8 cellular contexts compared by ENCODE assay signal in genomic region chrX:101408530-101408836, GRCh38. TPM values are rescaled to one million over a fixed set of nuclear protein-coding genes. Genes with fewer than 3 reads are reported as not detected.
DNase-seq lines count a peak whose midpoint lies in the region; ATAC-seq, FAIRE-seq and TF ChIP-seq lines count a peak whose summit lies in the region.

No MANE protein-coding gene starts in this region.

- WGBS in H1 (ENCODE audit: extremely low coverage in 1 of 2, insufficient coverage in 1 of 2, insufficient read length in 1 of 2, insufficient replicate concordance in 2 of 2, low coverage in 1 of 2, low lambda C conversion rate in 2 of 2, missing lambda C conversion rate in 1 of 2), 2 experiments, result 0% methylated on average over 2 of the region's 8 CpGs; no CpG with 5 or more reads in 1 of the 2 experiments

- H3K4me1 ChIP-seq in Loucy (ENCODE audit: insufficient read depth, low read length, poor library complexity, severe bottlenecking), result peaks cover 6% of the 10 kb centered on the region
- H3K4me1 ChIP-seq in H1 (replicated peaks in 1 of 4; ENCODE audit: control insufficient read depth in 3 of 4, insufficient read depth in 4 of 4, low read length in 3 of 4), result no peaks in the 10 kb centered on the region; a peak in 1 of 7 replicates
- H3K4me1 ChIP-seq in neuron (ENCODE audit: insufficient read depth, low read length), result peaks cover 7% of the 10 kb centered on the region

- H3K9me2 ChIP-seq in Loucy (replicated peaks; ENCODE audit: low read depth, low read length), result no peaks in the 10 kb centered on the region

- H3K23me2 ChIP-seq in H1 (ENCODE audit: low read depth, low read length), result peaks cover 4% of the 10 kb centered on the region; the same call in 1 of the 2 replicates

- peak overlapping the region; percentile 83; the same call in 1 of the 2 replicates for H4K8ac ChIP-seq in H1 (ENCODE audit: extremely low read depth, insufficient read depth, low read length)

- H2BK15ac ChIP-seq in H1 (ENCODE audit: low read length), result no peak overlapping the region

- H3K36me3 ChIP-seq in Loucy (ENCODE audit: insufficient read depth, low read length), result peaks cover 13% of the 10 kb centered on the region; the same call in 1 of the 2 replicates
- H3K36me3 ChIP-seq in H1 (ENCODE audit: control insufficient read depth in 2 of 4, insufficient read depth in 4 of 4, low read length in 3 of 4), result peaks cover 0 to 14% (median 7%) of the 10 kb centered on the region in 4 experiments; a peak in 5 of 8 replicates
- H3K36me3 ChIP-seq in neuron (ENCODE audit: insufficient read depth, low read length), result peaks cover 15% of the 10 kb centered on the region

- no peak overlapping the region for H2BK20ac ChIP-seq in H1 (ENCODE audit: low read length)

- H2BK5ac ChIP-seq in H1 (ENCODE audit: low read depth, low read length), result peak overlapping the region; percentile 90; the same call in 1 of the 2 replicates

- H3K14ac ChIP-seq in H1 (ENCODE audit: insufficient read length), result no peak overlapping the region

- H4K20me1 ChIP-seq in Loucy (ENCODE audit: insufficient read depth, low read length, poor library complexity, severe bottlenecking) (peaks cover 16% of the 10 kb centered on the region), H1 (replicated peaks in 1 of 2; ENCODE audit: control insufficient read depth in 1 of 2, insufficient read depth in 2 of 2, low read length in 2 of 2) (peaks cover 0 to 2% of the 10 kb centered on the region in 2 experiments)

- FAIRE-seq in H1 (lab: Jason Lieb, UNC) (no peak), D721Med (lab: Jason Lieb, UNC) (no peak)

- peak; percentile 27 for ATAC-seq in GM18519 (IDR thresholded peaks at IDR 0.05; ENCODE audit: low FRiP score, unreplicated experiment)
- no peak for ATAC-seq in HG03175 (IDR thresholded peaks at IDR 0.05; ENCODE audit: unreplicated experiment)

- H3K4me3 ChIP-seq in Loucy (ENCODE audit: low read length, poor library complexity, severe bottlenecking) (peak overlapping the region; percentile 95), H1 (ENCODE audit: extremely low read depth in 1 of 4, insufficient read depth in 2 of 4, low read depth in 3 of 4, low read length in 4 of 4) (peak overlapping the region; percentile 60 to 98 (median 92)), neuron (ENCODE audit: low read length) (peak overlapping the region; percentile 82)

- H3K4ac ChIP-seq in H1 (replicated peaks; ENCODE audit: insufficient read length, low read depth, low read length), result no peak overlapping the region

- DNase-seq in H1 (ENCODE audit: low read depth in 1 of 2, low spot score in 2 of 2) (no peak), D721Med (ENCODE audit: insufficient read length, low spot score) (no peak), medulla oblongata (ENCODE audit: extremely low spot score) (no peak), SIG-M5 treated with dmso at 0.1 percent for 504 hours (lab: John Stamatoyannopoulos, UW; ENCODE audit: unreplicated experiment) (no peak)

- H3K9ac ChIP-seq in Loucy (ENCODE audit: low read depth, low read length, poor library complexity, severe bottlenecking), result peak overlapping the region; percentile 86
- H3K9ac ChIP-seq in H1 (replicated peaks in 1 of 4; ENCODE audit: extremely low read depth in 1 of 4, low read depth in 3 of 4, low read length in 3 of 4), result peak overlapping the region; percentile 69 to 99 (median 93)

- H4K91ac ChIP-seq in H1 (replicated peaks; ENCODE audit: insufficient read length, low read length), result no peak overlapping the region

- H3K27me3 ChIP-seq in Loucy (ENCODE audit: insufficient read depth, low read length, poor library complexity, severe bottlenecking) (no peaks in the 10 kb centered on the region), H1 (replicated peaks in 1 of 4; ENCODE audit: control insufficient read depth in 3 of 4, extremely low read depth in 1 of 4, insufficient read depth in 3 of 4, low read length in 3 of 4) (no peaks in the 10 kb centered on the region), neuron (ENCODE audit: insufficient read depth, low read length) (no peaks in the 10 kb centered on the region)

- H3K4me2 ChIP-seq in Loucy (ENCODE audit: low read depth, low read length, poor library complexity, severe bottlenecking), result peak overlapping the region; percentile 81
- H3K4me2 ChIP-seq in H1 (ENCODE audit: insufficient read depth in 1 of 2, low read depth in 2 of 2, low read length in 2 of 2), result peak overlapping the region; percentile 67 to 72

- no peak overlapping the region for H3K18ac ChIP-seq in H1 (ENCODE audit: extremely low read depth, low read length)

- peak overlapping the region; percentile 46 for H2AFZ ChIP-seq in Loucy (ENCODE audit: low read length)
- H2AFZ ChIP-seq in H1 (ENCODE audit: low read length), result no peak overlapping the region
- H2AFZ ChIP-seq in neuron (ENCODE audit: low read depth, low read length), result no peak overlapping the region

- peak overlapping the region; percentile 98 for H3K27ac ChIP-seq in H1 (ENCODE audit: low read depth, low read length)

- TF ChIP-seq RAD21 in H1 (IDR thresholded peaks at IDR 0.05 in 1 of 2, conservative IDR thresholded peaks at IDR 0.05 in 1 of 2; ENCODE audit: low read depth in 2 of 2, low read length in 2 of 2), result no peak

- TF ChIP-seq CTCF in Loucy (conservative IDR thresholded peaks at IDR 0.05; ENCODE audit: low read length) (no peak), H1 (IDR thresholded peaks at IDR 0.05; ENCODE audit: control extremely low read depth in 1 of 3, insufficient read depth in 1 of 3, low read depth in 1 of 3, low read length in 3 of 3) (no peak), D721Med (IDR thresholded peaks at IDR 0.05; ENCODE audit: insufficient read depth, missing control alignments) (no peak)

- no peak overlapping the region; the same call in 1 of the 2 replicates for H2BK12ac ChIP-seq in H1 (ENCODE audit: low read depth, low read length)

- no peak for TF ChIP-seq EP300 in H1 (IDR thresholded peaks at IDR 0.05; ENCODE audit: borderline replicate concordance in 1 of 2, low read depth in 2 of 2, low read length in 2 of 2)

- H3K9me3 ChIP-seq in Loucy (ENCODE audit: insufficient read depth, low read depth, low read length) (no peaks in the 10 kb centered on the region), H1 (ENCODE audit: insufficient read depth in 2 of 2, low read depth in 1 of 2, low read length in 1 of 2) (no peaks in the 10 kb centered on the region), neuron (ENCODE audit: low read length) (no peaks in the 10 kb centered on the region)

- POLR2A ChIA-PET in H1 (lab: Charles Lee; ENCODE audit: partially characterized antibody), result no interaction called here

- H3K79me1 ChIP-seq in H1 (ENCODE audit: low read depth, low read length), result no peaks in the 10 kb centered on the region

- H3K56ac ChIP-seq in H1 (replicated peaks; ENCODE audit: insufficient read length, low read depth, low read length), result no peak overlapping the region

- no peaks in the 10 kb centered on the region for H3F3A ChIP-seq in Loucy (ENCODE audit: low read depth)

- CTCF ChIA-PET in H1 (lab: Charles Lee; ENCODE audit: partially characterized antibody), result no interaction called here

- no peak overlapping the region for H2BK120ac ChIP-seq in H1 (replicated peaks; ENCODE audit: low read depth, low read length)

- H3K79me2 ChIP-seq in Loucy (ENCODE audit: insufficient read depth, low read length), result peaks cover 64% of the 10 kb centered on the region
- peaks cover 5 to 63% of the 10 kb centered on the region in 2 experiments for H3K79me2 ChIP-seq in H1 (ENCODE audit: control insufficient read depth in 1 of 2, insufficient read depth in 2 of 2, low read length in 2 of 2)

- TF ChIP-seq POLR2A in H1 (IDR thresholded peaks at IDR 0.05; ENCODE audit: control extremely low read depth in 1 of 2, low read depth in 2 of 2, low read length in 2 of 2), result no peak

- H4K5ac ChIP-seq in H1 (ENCODE audit: insufficient read length, low read depth, low read length), result no peak overlapping the region

- H2AK5ac ChIP-seq in H1 (ENCODE audit: low read depth, low read length), result no peak overlapping the region

- H3K23ac ChIP-seq in H1 (ENCODE audit: insufficient read length), result no peak overlapping the region

RNA-seq across cellular contexts. Expression of gene HNRNPH2, which starts 0.5 kb away (rescaled TPM):
- total RNA-seq in H1 (2021; fragmentation: NEBNext Ultra II Directional; extraction: Animal tissue kit (Norgen Biotek cat#: 25700)), result 62.6 and 66.7 TPM in 2 replicates
- 14.7 and 27.7 TPM in 2 replicates for polyA plus RNA-seq in H1 (2011; rRNA removed)
- 42.1 TPM for polyA plus RNA-seq in H1 (2011; cell fraction: cytosol; rRNA removed)
- polyA plus RNA-seq in H1 (2011; cell fraction: nucleus; rRNA removed), result 9.0 TPM
- 75.3 to 86.8 TPM (median 76.9 TPM) in 4 replicates for polyA plus RNA-seq in H1 (2012, experiment 1 of 2)
- polyA plus RNA-seq in H1 (2012, experiment 2 of 2), result 6.8 TPM
- 38.5 TPM for polyA plus RNA-seq in H1 (2013, experiment 1 of 2)
- 36.4 TPM for polyA plus RNA-seq in H1 (2013, experiment 2 of 2)
- 26.2 and 33.8 TPM in 2 replicates for polyA minus RNA-seq in H1 (2011; rRNA and poly(A)+ RNA removed)
- polyA minus RNA-seq in H1 (2011; cell fraction: cytosol; rRNA and poly(A)+ RNA removed), result 14.9 TPM
- 10.0 TPM for polyA minus RNA-seq in H1 (2011; cell fraction: nucleus; rRNA and poly(A)+ RNA removed)

RNA-seq across cellular contexts. Expression of gene GLA, which starts 0.8 kb away (rescaled TPM):
- 39.2 and 47.3 TPM in 2 replicates for total RNA-seq in H1 (2021; fragmentation: NEBNext Ultra II Directional; extraction: Animal tissue kit (Norgen Biotek cat#: 25700))
- 21.9 and 33.6 TPM in 2 replicates for polyA plus RNA-seq in H1 (2011; rRNA removed)
- 39.1 TPM for polyA plus RNA-seq in H1 (2011; cell fraction: cytosol; rRNA removed)
- polyA plus RNA-seq in H1 (2011; cell fraction: nucleus; rRNA removed), result 30.4 TPM
- 43.7 to 47.0 TPM (median 45.8 TPM) in 4 replicates for polyA plus RNA-seq in H1 (2012, experiment 1 of 2)
- polyA plus RNA-seq in H1 (2012, experiment 2 of 2), result 35.0 TPM
- polyA plus RNA-seq in H1 (2013, experiment 1 of 2), result 81.2 TPM
- 83.5 TPM for polyA plus RNA-seq in H1 (2013, experiment 2 of 2)
- 21.6 and 22.4 TPM in 2 replicates for polyA minus RNA-seq in H1 (2011; rRNA and poly(A)+ RNA removed)
- polyA minus RNA-seq in H1 (2011; cell fraction: cytosol; rRNA and poly(A)+ RNA removed), result 15.0 TPM
- polyA minus RNA-seq in H1 (2011; cell fraction: nucleus; rRNA and poly(A)+ RNA removed), result 13.7 TPM

RNA-seq across cellular contexts. Expression of gene RPL36A, which starts 17.7 kb away (rescaled TPM):
- 271 and 309 TPM in 2 replicates for total RNA-seq in H1 (2021; fragmentation: NEBNext Ultra II Directional; extraction: Animal tissue kit (Norgen Biotek cat#: 25700))
- polyA plus RNA-seq in H1 (2011; rRNA removed), result 985 and 1,587 TPM in 2 replicates
- 2,146 TPM for polyA plus RNA-seq in H1 (2011; cell fraction: cytosol; rRNA removed)
- 334 TPM for polyA plus RNA-seq in H1 (2011; cell fraction: nucleus; rRNA removed)
- polyA plus RNA-seq in H1 (2012, experiment 1 of 2), result 2,347 to 3,718 TPM (median 3,008 TPM) in 4 replicates
- polyA plus RNA-seq in H1 (2012, experiment 2 of 2), result 1,533 TPM
- polyA plus RNA-seq in H1 (2013, experiment 1 of 2), result 3,890 TPM
- 3,945 TPM for polyA plus RNA-seq in H1 (2013, experiment 2 of 2)
- 185 and 254 TPM in 2 replicates for polyA minus RNA-seq in H1 (2011; rRNA and poly(A)+ RNA removed)
- 188 TPM for polyA minus RNA-seq in H1 (2011; cell fraction: cytosol; rRNA and poly(A)+ RNA removed)
- polyA minus RNA-seq in H1 (2011; cell fraction: nucleus; rRNA and poly(A)+ RNA removed), result 274 TPM

RNA-seq across cellular contexts. Expression of gene BTK, which starts 22.5 kb away (rescaled TPM):
- total RNA-seq in H1 (2021; fragmentation: NEBNext Ultra II Directional; extraction: Animal tissue kit (Norgen Biotek cat#: 25700)), result 0.20 TPM in 1 of 2 replicates, not detected in the other
- 0.03 and 0.06 TPM in 2 replicates for polyA plus RNA-seq in H1 (2011; rRNA removed)
- polyA plus RNA-seq in H1 (2011; cell fraction: cytosol; rRNA removed), result 0.09 TPM
- polyA plus RNA-seq in H1 (2011; cell fraction: nucleus; rRNA removed), result not detected
- 0.09 to 0.25 TPM (median 0.23 TPM) in 3 of 4 replicates, not detected in the other for polyA plus RNA-seq in H1 (2012, experiment 1 of 2)
- not detected for polyA plus RNA-seq in H1 (2012, experiment 2 of 2)
- polyA plus RNA-seq in H1 (2013, experiment 1 of 2), result 0.02 TPM
- 0.06 TPM for polyA plus RNA-seq in H1 (2013, experiment 2 of 2)
- 0.16 TPM in 1 of 2 replicates, not detected in the other for polyA minus RNA-seq in H1 (2011; rRNA and poly(A)+ RNA removed)
- polyA minus RNA-seq in H1 (2011; cell fraction: cytosol; rRNA and poly(A)+ RNA removed), result 0.37 TPM
- 1.00 TPM for polyA minus RNA-seq in H1 (2011; cell fraction: nucleus; rRNA and poly(A)+ RNA removed)

RNA-seq across cellular contexts. Expression of gene TIMM8A, which starts 59.9 kb away (rescaled TPM):
- 38.0 and 38.1 TPM in 2 replicates for total RNA-seq in H1 (2021; fragmentation: NEBNext Ultra II Directional; extraction: Animal tissue kit (Norgen Biotek cat#: 25700))
- polyA plus RNA-seq in H1 (2011; rRNA removed), result 16.1 and 16.6 TPM in 2 replicates
- 20.7 TPM for polyA plus RNA-seq in H1 (2011; cell fraction: cytosol; rRNA removed)
- 10.6 TPM for polyA plus RNA-seq in H1 (2011; cell fraction: nucleus; rRNA removed)
- polyA plus RNA-seq in H1 (2012, experiment 1 of 2), result 22.1 to 30.2 TPM (median 25.1 TPM) in 4 replicates
- 9.7 TPM for polyA plus RNA-seq in H1 (2012, experiment 2 of 2)
- 18.7 TPM for polyA plus RNA-seq in H1 (2013, experiment 1 of 2)
- polyA plus RNA-seq in H1 (2013, experiment 2 of 2), result 21.9 TPM
- 17.0 and 17.7 TPM in 2 replicates for polyA minus RNA-seq in H1 (2011; rRNA and poly(A)+ RNA removed)
- polyA minus RNA-seq in H1 (2011; cell fraction: cytosol; rRNA and poly(A)+ RNA removed), result 18.6 TPM
- 15.7 TPM for polyA minus RNA-seq in H1 (2011; cell fraction: nucleus; rRNA and poly(A)+ RNA removed)
